ENCODE assay signal across 32 cellular contexts in genomic region chr9:83445703-83446102, GRCh38.
"Had no signal": no experiment of that assay in that cellular context is flagged by ENCODE, and none has a peak within 500 bp of the region (broad histone marks: within the 10 kb centered on the region; RNA-seq: fewer than 3 reads in every experiment).

No MANE protein-coding gene starts in this region.

- H3K27ac ChIP-seq: Peyer's patch, SJSA1 had no signal

- H3K36me3 Mint-ChIP-seq: activated CD4-positive, alpha-beta memory T cell treated with anti-CD3 and anti-CD28 coated beads for 36 hours; activated naive CD8-positive, alpha-beta T cell; brain had no signal

- H3K4me2 ChIP-seq: SK-N-SH had no signal

- H3K9ac ChIP-seq: SK-N-SH had no signal

- H3K4me1 Mint-ChIP-seq: activated B cell treated with CpG ODN at 0.5 μM for 24 hours; activated naive CD8-positive, alpha-beta T cell treated with anti-CD3 and anti-CD28 coated beads, Interleukin-2, amount 50 U/mL, for 24 hours had no signal

- H3K4me3 ChIP-seq: MG63, Peyer's patch, SJSA1 had no signal

- ATAC-seq: activated naive CD8-positive, alpha-beta T cell treated with anti-CD3 and anti-CD28 coated beads, Interleukin-2, amount 50 U/mL, for 24 hours; activated T-cell treated with anti-CD3 and anti-CD28 coated beads, Interleukin-2, amount 50 U/mL, for 4 hours had no signal

- DNase-seq: activated B cell treated with CpG ODN at 0.5 μM for 24 hours; activated CD4-positive, alpha-beta memory T cell treated with anti-CD3 and anti-CD28 coated beads for 36 hours; activated CD4-positive, alpha-beta T cell treated with anti-CD3 and anti-CD28 coated beads for 4 hours; activated CD4-positive, alpha-beta T cell treated with anti-CD3 and anti-CD28 coated beads, Interleukin-2, amount 50 U/mL, for 1 hour; activated CD4-positive, CD25-positive, alpha-beta regulatory T cell treated with anti-CD3 and anti-CD28 coated beads, Interleukin-2, amount 50 U/mL, for 72 hours; activated CD8-positive, alpha-beta memory T cell treated with anti-CD3 and anti-CD28 coated beads, Interleukin-2, amount 50 U/mL, for 4 hours; activated gamma-delta T cell treated with Interleukin-2 at 50 U/mL for 16 hours; activated naive CD4-positive, alpha-beta T cell treated with anti-CD3 and anti-CD28 coated beads for 36 hours; activated naive CD8-positive, alpha-beta T cell treated with anti-CD3 and anti-CD28 coated beads, Interleukin-2, amount 50 U/mL, for 24 hours; activated T-cell treated with anti-CD3 and anti-CD28 coated beads for 4 hours; activated T-cell treated with anti-CD3 and anti-CD28 coated beads, Interleukin-2, amount 50 U/mL, for 4 hours; anterior cingulate cortex; Karpas-422; KBM-7; MG63; NCI-H1048; NCI-H1105 treated with DMSO at 0.1 percent for 48 hours; NCI-H1436; NCI-H1694; NCI-H2029; NCI-H345; NCI-H524 treated with DMSO at 0.1 percent for 48 hours; Peyer's patch; RPMI8226; SHP77 treated with DMSO at 0.1 percent for 48 hours; SK-N-SH had no signal

- H3K36me3 ChIP-seq: MG63, Peyer's patch, SJSA1 had no signal

- H3K27ac Mint-ChIP-seq: activated B cell treated with CpG ODN at 0.5 μM for 24 hours; activated CD4-positive, alpha-beta memory T cell treated with anti-CD3 and anti-CD28 coated beads for 36 hours; activated naive CD4-positive, alpha-beta T cell treated with anti-CD3 and anti-CD28 coated beads for 36 hours; activated naive CD8-positive, alpha-beta T cell; activated naive CD8-positive, alpha-beta T cell treated with anti-CD3 and anti-CD28 coated beads, Interleukin-2, amount 50 U/mL, for 24 hours; activated T-helper 1 cell treated with anti-CD3 and anti-CD28 coated beads, Interleukin-12 subunit alpha, Interleukin-12 subunit beta, Interleukin-2, Interleukin-4 antibody, amounts not matched to agents 30 ng/mL and 10 ng/mL and 1 ng/mL, durations not matched to agents 14 hours and 24 hours and 36 hours; brain; T-helper 1 cell treated with Interleukin-12 subunit alpha and Interleukin-12 subunit beta and Interleukin-4 antibody, amounts not matched to agents 30 μg/mL and 1 μg/mL, for 36 hours; T-helper 2 cell treated with Interferon-gamma antibody and Interleukin-4, amounts not matched to agents 5 μg/mL and 100 μg/mL, for 36 hours had no signal

- H3K4me1 ChIP-seq: Peyer's patch had no signal

- H3K27me3 Mint-ChIP-seq: activated B cell treated with CpG ODN at 0.5 μM for 24 hours; activated CD4-positive, alpha-beta memory T cell treated with anti-CD3 and anti-CD28 coated beads for 36 hours; activated naive CD8-positive, alpha-beta T cell; activated naive CD8-positive, alpha-beta T cell treated with anti-CD3 and anti-CD28 coated beads, Interleukin-2, amount 50 U/mL, for 24 hours had no signal

- H3K27me3 ChIP-seq: MG63, Peyer's patch, SJSA1 had no signal

- H3K9me3 Mint-ChIP-seq: activated CD4-positive, alpha-beta memory T cell treated with anti-CD3 and anti-CD28 coated beads for 36 hours; activated naive CD4-positive, alpha-beta T cell treated with anti-CD3 and anti-CD28 coated beads for 36 hours; activated naive CD8-positive, alpha-beta T cell treated with anti-CD3 and anti-CD28 coated beads, Interleukin-2, amount 50 U/mL, for 24 hours; activated T-cell treated with anti-CD3 and anti-CD28 coated beads, Interleukin-2, amount 50 U/mL, for 4 hours; activated T-helper 1 cell treated with anti-CD3 and anti-CD28 coated beads, Interleukin-12 subunit alpha, Interleukin-12 subunit beta, Interleukin-2, Interleukin-4 antibody, amounts not matched to agents 30 ng/mL and 10 ng/mL and 1 ng/mL, durations not matched to agents 14 hours and 24 hours and 36 hours; T-helper 1 cell treated with Interleukin-12 subunit alpha and Interleukin-12 subunit beta and Interleukin-4 antibody, amounts not matched to agents 30 μg/mL and 1 μg/mL, for 36 hours; T-helper 2 cell treated with Interferon-gamma antibody and Interleukin-4, amounts not matched to agents 5 μg/mL and 100 μg/mL, for 36 hours had no signal

- H3K4me3 Mint-ChIP-seq: activated B cell treated with CpG ODN at 0.5 μM for 24 hours; activated CD4-positive, alpha-beta memory T cell treated with anti-CD3 and anti-CD28 coated beads for 36 hours; activated naive CD4-positive, alpha-beta T cell treated with anti-CD3 and anti-CD28 coated beads for 36 hours; activated naive CD8-positive, alpha-beta T cell; activated naive CD8-positive, alpha-beta T cell treated with anti-CD3 and anti-CD28 coated beads, Interleukin-2, amount 50 U/mL, for 24 hours; activated T-cell treated with anti-CD3 and anti-CD28 coated beads, Interleukin-2, amount 50 U/mL, for 4 hours; activated T-helper 1 cell treated with anti-CD3 and anti-CD28 coated beads, Interleukin-12 subunit alpha, Interleukin-12 subunit beta, Interleukin-2, Interleukin-4 antibody, amounts not matched to agents 30 ng/mL and 10 ng/mL and 1 ng/mL, durations not matched to agents 14 hours and 24 hours and 36 hours; brain; T-helper 1 cell treated with Interleukin-12 subunit alpha and Interleukin-12 subunit beta and Interleukin-4 antibody, amounts not matched to agents 30 μg/mL and 1 μg/mL, for 36 hours; T-helper 2 cell treated with Interferon-gamma antibody and Interleukin-4, amounts not matched to agents 5 μg/mL and 100 μg/mL, for 36 hours had no signal

- H3K9me3 ChIP-seq: MG63, Peyer's patch, SJSA1, SK-N-SH had no signal
